Comparison of ENCODE assay signal across 8 cellular contexts in the genomic region with DNA sequence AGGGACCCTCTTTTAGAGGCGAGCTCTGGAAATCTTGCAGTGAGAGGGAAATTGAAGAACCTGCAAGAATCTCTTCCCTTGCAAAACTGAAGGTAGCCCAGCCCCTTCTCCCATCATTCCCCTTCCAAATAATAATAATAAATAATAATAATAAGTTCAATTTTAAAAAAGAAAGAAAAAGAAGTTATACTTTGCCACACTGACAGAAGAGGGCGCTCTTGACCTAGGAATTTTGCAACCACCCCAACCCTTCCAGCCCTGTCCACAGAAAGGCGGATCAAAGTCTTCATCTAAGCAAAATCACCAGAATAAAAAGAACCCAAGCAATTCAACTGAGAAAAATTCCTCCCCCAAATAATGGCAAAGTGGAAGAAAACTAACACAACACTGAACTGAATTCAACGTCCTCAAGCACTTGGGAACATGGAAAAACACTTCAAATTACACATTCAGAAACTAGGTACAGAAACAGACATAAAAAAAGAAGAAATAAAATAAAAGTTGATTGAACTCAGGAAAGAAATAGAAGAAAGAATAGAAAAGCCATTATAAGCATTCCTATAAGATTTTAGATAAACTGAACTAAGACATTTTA.
DNase-seq lines count a peak whose midpoint lies in the region; ATAC-seq and TF ChIP-seq lines count a peak whose summit lies in the region.

No MANE protein-coding gene starts in this region.

- H3K9me3 ChIP-seq in breast epithelium: no peaks in the 10 kb centered on the region

- H3K4me3 ChIP-seq in breast epithelium: no peak overlapping the region

- no peaks in the 10 kb centered on the region for H3K36me3 ChIP-seq in breast epithelium

- H3K27ac ChIP-seq in breast epithelium: no peak overlapping the region

- intact Hi-C loops in breast epithelium (cut with DNase I; ENCODE audit: low total_unique reads): no loop called here

- no peaks in the 10 kb centered on the region for H3K4me1 ChIP-seq in breast epithelium

- no peak for TF ChIP-seq POLR2A in breast epithelium (IDR thresholded peaks at IDR 0.05)

- peak; percentile 26 to 69 (median 34) for TF ChIP-seq CTCF in breast epithelium (IDR thresholded peaks at IDR 0.05)

- no peaks in the 10 kb centered on the region for H3K27me3 ChIP-seq in breast epithelium

- ATAC-seq in GM19463 (IDR thresholded peaks at IDR 0.05; ENCODE audit: unreplicated experiment): no peak

- peak; percentile 47 to 55 for DNase-seq in activated CD4-positive, alpha-beta T cell treated with anti-CD3 and anti-CD28 coated beads for 24 hours (ENCODE audit: low read depth in 2 of 2)
- no peak for DNase-seq in activated CD4-positive, alpha-beta T cell treated with anti-CD3 and anti-CD28 coated beads for 1 hour
- DNase-seq in NCI-H146 (lab: John Stamatoyannopoulos, UW): peak; percentile 26
- DNase-seq in T-helper 9 cell: peak; percentile 19
- DNase-seq in breast epithelium (ENCODE audit: low spot score in 2 of 2): no peak
- peak; percentile 75 for DNase-seq in left kidney (ENCODE audit: low read depth, low spot score)
- peak; percentile 2 for DNase-seq in stimulated activated CD8-positive, alpha-beta memory T cell treated with anti-CD3 and anti-CD28 coated beads, Interleukin-15, amount 100 ng/mL, for 1 hour (ENCODE audit: low read depth)

Comparison
In these comparisons a context has a peak if more than half of its experiments do, and no peak if none do; other contexts are left out.
1. DNase-seq: peak in activated CD4-positive, alpha-beta T cell treated with anti-CD3 and anti-CD28 coated beads for 24 hours (2 of 2), NCI-H146 (single experiment), T-helper 9 cell (single experiment), left kidney (single experiment) and stimulated activated CD8-positive, alpha-beta memory T cell treated with anti-CD3 and anti-CD28 coated beads, Interleukin-15, amount 100 ng/mL, for 1 hour (single experiment); none in activated CD4-positive, alpha-beta T cell treated with anti-CD3 and anti-CD28 coated beads for 1 hour (single experiment) and breast epithelium (0 of 2).